Comparison of ENCODE assay signal across 5 cellular contexts in genomic region chr4:88853583-88853982, GRCh38.
A peak's percentile ranks its signal among the peaks of the same experiment; 100 is the strongest.
DNase-seq lines count a peak whose midpoint lies in the region; ATAC-seq, FAIRE-seq and TF ChIP-seq lines count a peak whose summit lies in the region.
"Not testable (repeated sequence)": the region's sequence is repeated elsewhere in the genome, so short reads cannot be mapped to it uniquely, and the experiment has no call there.

No MANE protein-coding gene starts in this region.

- H3K36me3 ChIP-seq in PC-3 (ENCODE audit: low read depth, low read length); bronchial epithelial cell (ENCODE audit: control insufficient read depth, insufficient read depth, low read length); HepG2 (replicated peaks in 1 of 2; ENCODE audit: control insufficient read depth in 1 of 2, insufficient read depth in 2 of 2, low read length in 2 of 2); small intestine (ENCODE audit: control insufficient read depth in 2 of 2, insufficient read depth in 2 of 2, low read length in 2 of 2): not testable (repeated sequence)

- not testable (repeated sequence) for H3K27ac ChIP-seq in PC-3 (ENCODE audit: low read length); HepG2 (ENCODE audit: extremely low read length, insufficient read depth, low read length); small intestine (ENCODE audit: low read depth in 1 of 2, low read length in 1 of 2)
- H3K27ac ChIP-seq in epithelial cell of prostate: peak overlapping the region; percentile 34

- peak; percentile 9 for DNase-seq in PC-3
- peak; percentile 32 for DNase-seq in bronchial epithelial cell (ENCODE audit: low read depth)
- peak; percentile 39 for DNase-seq in epithelial cell of prostate (ENCODE audit: low read depth, low spot score)
- DNase-seq in HepG2 (ENCODE audit: low spot score): not testable (repeated sequence)
- DNase-seq in small intestine: peak; percentile 22

- in situ Hi-C loops in HepG2 (cut with HindIII; ENCODE audit: extremely low pct_ligation_motif_present, low pct_unique_long_range_greater_than_20kb): not testable (repeated sequence)

- H3K4me3 ChIP-seq in PC-3 (ENCODE audit: low read length); bronchial epithelial cell (ENCODE audit: low read depth, low read length); HepG2 (replicated peaks in 1 of 3; ENCODE audit: insufficient read depth in 1 of 3, low read depth in 2 of 3, low read length in 3 of 3); small intestine (ENCODE audit: low read depth in 1 of 2, low read length in 2 of 2): not testable (repeated sequence)

- H3K9me2 ChIP-seq in PC-3 (replicated peaks; ENCODE audit: low read length): not testable (repeated sequence)

- not testable (repeated sequence) for H3K9ac ChIP-seq in PC-3 (ENCODE audit: low read length); HepG2 (ENCODE audit: insufficient read depth, low read depth, low read length)

- TF ChIP-seq EP300 in HepG2 (IDR thresholded peaks at IDR 0.05; ENCODE audit: low read depth in 2 of 2, low read length in 2 of 2); HepG2 (CRISPR knock-in tag; IDR thresholded peaks at IDR 0.05; ENCODE audit: borderline replicate concordance): not testable (repeated sequence)

- CTCF ChIA-PET in PC-3 (lab: Charles Lee); HepG2 (lab: Yijun Ruan, JAX; ENCODE audit: low intra/inter-chr PET ratio, low total read pairs): not testable (repeated sequence)

- H3K27me3 ChIP-seq in PC-3 (ENCODE audit: low read length); bronchial epithelial cell (ENCODE audit: control insufficient read depth, insufficient read depth, low read length); HepG2 (ENCODE audit: control insufficient read depth in 1 of 2, insufficient read depth in 2 of 2, low read length in 2 of 2); small intestine (ENCODE audit: control insufficient read depth in 2 of 2, insufficient read depth in 2 of 2, low read length in 2 of 2): not testable (repeated sequence)

- not testable (repeated sequence) for BruUV-seq in PC-3 (replicated peaks; lab: Mats Ljungman, UMichigan); HepG2 (replicated peaks; lab: Mats Ljungman, UMichigan)

- not testable (repeated sequence) for H3K9me3 ChIP-seq in PC-3 (ENCODE audit: low read length); HepG2 (ENCODE audit: low read length); small intestine (ENCODE audit: control insufficient read depth, low read depth)

- H3K4me2 ChIP-seq in PC-3 (ENCODE audit: low read length); HepG2 (ENCODE audit: low read depth, low read length): not testable (repeated sequence)

- H2AFZ ChIP-seq in PC-3 (ENCODE audit: low read length); HepG2 (ENCODE audit: low read length): not testable (repeated sequence)

- TF ChIP-seq POLR2A in HepG2 (IDR thresholded peaks at IDR 0.05; ENCODE audit: insufficient read depth in 1 of 2, low read depth in 2 of 2, low read length in 2 of 2): not testable (repeated sequence)

- WGBS in HepG2 (ENCODE audit: low lambda C conversion rate): 11% methylated on average over 3 of the region's 3 CpGs
- 83 to 85% (median 84%) methylated on average over 3 of the region's 3 CpGs for WGBS in small intestine, 3 donors

- POLR2A ChIA-PET in PC-3 (lab: Charles Lee; ENCODE audit: unreplicated experiment): interaction anchor here (0.7 kb wide), 1 partner anchor 267 kb away, joined by 4 read pairs; no protein-coding TSS in a partner anchor
- POLR2A ChIA-PET in HepG2 (lab: Yijun Ruan, JAX): not testable (repeated sequence)

- not testable (repeated sequence) for TF ChIP-seq RAD21 in HepG2 (CRISPR knock-in tag; IDR thresholded peaks at IDR 0.05)

- intact Hi-C loops in PC-3 (cut with micrococcal nuclease); HepG2 (cut with micrococcal nuclease; ENCODE audit: unreplicated experiment): not testable (repeated sequence)

- not testable (repeated sequence) for H3F3A ChIP-seq in PC-3 (ENCODE audit: low read length, unreplicated experiment)

- TF ChIP-seq CTCF in PC-3 (conservative IDR thresholded peaks at IDR 0.05; ENCODE audit: low read depth, low read length); bronchial epithelial cell (IDR thresholded peaks at IDR 0.05; ENCODE audit: insufficient read depth, low read length, severe bottlenecking); HepG2 (CRISPR knock-in tag; IDR thresholded peaks at IDR 0.05): not testable (repeated sequence)

- not testable (repeated sequence) for H4K20me1 ChIP-seq in PC-3 (ENCODE audit: low read length); HepG2 (ENCODE audit: insufficient read depth, low read length)

- H3K4me1 ChIP-seq in PC-3 (ENCODE audit: insufficient read depth, low read length): peaks cover 22% of the 10 kb centered on the region
- H3K4me1 ChIP-seq in HepG2 (ENCODE audit: insufficient read depth, low read length); small intestine (ENCODE audit: control insufficient read depth in 2 of 2, insufficient read depth in 1 of 2, low read depth in 1 of 2, low read length in 1 of 2): not testable (repeated sequence)

- not testable (repeated sequence) for FAIRE-seq in bronchial epithelial cell (lab: Jason Lieb, UNC); HepG2 (lab: Jason Lieb, UNC); small intestine (lab: Jason Lieb, UNC)

- not testable (repeated sequence) for H3K79me2 ChIP-seq in PC-3 (ENCODE audit: low read length); HepG2 (ENCODE audit: insufficient read depth, low read length)

- not testable (repeated sequence) for ATAC-seq in PC-3, HepG2

TF ChIP-seq in HepG2, 621 proteins besides CTCF, POLR2A, EP300 and RAD21:
- TF ChIP-seq ZNF7 (CRISPR knock-in tag; IDR thresholded peaks at IDR 0.05): peak; percentile 86
